21 cellular contexts compared by ENCODE assay signal in genomic region chr20:50909413-50909812, GRCh38. TPM values are rescaled to one million over a fixed set of nuclear protein-coding genes. Genes with fewer than 3 reads are reported as not detected.
DNase-seq lines count a peak whose midpoint lies in the region; ATAC-seq and TF ChIP-seq lines count a peak whose summit lies in the region.
"Had no signal": no experiment of that assay in that cellular context is flagged by ENCODE, and none has a peak within 500 bp of the region (broad histone marks: within the 10 kb centered on the region; RNA-seq: fewer than 3 reads in every experiment).

No MANE protein-coding gene starts in this region.

- ATAC-seq in stimulated activated naive CD8-positive, alpha-beta T cell treated with anti-CD3 and anti-CD28 coated beads, Interleukin-15, amount 100 ng/mL, for 72 hours: no peak
- ATAC-seq in naive B cell (ENCODE audit: low read depth in 2 of 2): no peak
- ATAC-seq in HG02970 (IDR thresholded peaks at IDR 0.05; ENCODE audit: low FRiP score, unreplicated experiment): no peak
- ATAC-seq: foreskin keratinocyte; left lung; stimulated activated memory B cell treated with anti-CD40 and anti-IgM and Interleukin-4, amounts not matched to agents 10 μg/mL and 1 μg/mL and 100 μg/mL, for 72 hours had no signal

- H2BK15ac ChIP-seq in H9 (ENCODE audit: low read depth, low read length): no peak overlapping the region

- no peaks in the 10 kb centered on the region for H3K27me3 Mint-ChIP-seq in stimulated activated naive CD8-positive, alpha-beta T cell treated with anti-CD3 and anti-CD28 coated beads, Interleukin-15, Interleukin-2, amounts not matched to agents 100 ng/mL and 50 ng/mL, for 24 hours
- no peaks in the 10 kb centered on the region for H3K27me3 Mint-ChIP-seq in stimulated activated naive CD8-positive, alpha-beta T cell treated with anti-CD3 and anti-CD28 coated beads, Interleukin-15, amount 100 ng/mL, for 72 hours
- H3K27me3 Mint-ChIP-seq in naive B cell (no peaks in the 10 kb centered on the region), H9 (ENCODE audit: low read depth) (no peaks in the 10 kb centered on the region)
- H3K27me3 Mint-ChIP-seq: stimulated activated memory B cell treated with anti-CD40 and anti-IgM and Interleukin-4, amounts not matched to agents 10 μg/mL and 1 μg/mL and 100 μg/mL, for 72 hours had no signal

- H3K79me1 ChIP-seq in H9 (ENCODE audit: insufficient read depth, low read depth, low read length, poor library complexity, severe bottlenecking): no peaks in the 10 kb centered on the region

- H4K5ac ChIP-seq in H9 (ENCODE audit: insufficient read length, low read depth, low read length): no peak overlapping the region

- no peaks in the 10 kb centered on the region for H4K20me1 ChIP-seq in H9 (ENCODE audit: control insufficient read depth, insufficient read depth, insufficient read length)

- no peak overlapping the region for H4K8ac ChIP-seq in H9 (replicated peaks; ENCODE audit: insufficient read length, low read depth, low read length)

- H3K9ac ChIP-seq in SK-N-MC (ENCODE audit: insufficient read length): no peak overlapping the region
- no peak overlapping the region for H3K9ac ChIP-seq in H9 (ENCODE audit: extremely low read depth, insufficient read length, low read length)

- H3K23ac ChIP-seq in H9 (ENCODE audit: insufficient read length, low read depth, low read length): no peak overlapping the region

- H3K9me3 Mint-ChIP-seq in stimulated activated naive CD8-positive, alpha-beta T cell treated with anti-CD3 and anti-CD28 coated beads, Interleukin-15, Interleukin-2, amounts not matched to agents 100 ng/mL and 50 ng/mL, for 24 hours: no peaks in the 10 kb centered on the region
- H3K9me3 Mint-ChIP-seq in stimulated activated naive CD8-positive, alpha-beta T cell treated with anti-CD3 and anti-CD28 coated beads, Interleukin-15, amount 100 ng/mL, for 72 hours: no peaks in the 10 kb centered on the region
- H3K9me3 Mint-ChIP-seq in naive B cell: no peaks in the 10 kb centered on the region
- no peaks in the 10 kb centered on the region for H3K9me3 Mint-ChIP-seq in H9
- H3K9me3 Mint-ChIP-seq: stimulated activated memory B cell treated with anti-CD40 and anti-IgM and Interleukin-4, amounts not matched to agents 10 μg/mL and 1 μg/mL and 100 μg/mL, for 72 hours had no signal

- no peak overlapping the region for H3K4me2 ChIP-seq in H9 (ENCODE audit: insufficient read depth, insufficient read length, low read length)
- H3K4me2 ChIP-seq: hepatocyte had no signal

- no peak overlapping the region for H3T11ph ChIP-seq in H9 (ENCODE audit: low read length)

- H4K91ac ChIP-seq in H9 (ENCODE audit: insufficient read length, low read depth, low read length): no peak overlapping the region

- no peak overlapping the region for H3K4ac ChIP-seq in H9 (ENCODE audit: low read depth, low read length)

- no peaks in the 10 kb centered on the region for H3K27me3 ChIP-seq in H9 (ENCODE audit: insufficient read depth, low read length)
- H3K27me3 ChIP-seq: foreskin keratinocyte, hepatocyte, left lung had no signal

- WGBS in H9 (ENCODE audit: extremely low coverage, insufficient read length, low lambda C conversion rate): no CpG with 5 or more reads among the region's 3 CpGs

- no peak for DNase-seq in stimulated activated naive CD8-positive, alpha-beta T cell treated with anti-CD3 and anti-CD28 coated beads, Interleukin-15, amount 100 ng/mL, for 72 hours
- DNase-seq in SK-N-MC (ENCODE audit: low read depth, low spot score): no peak
- DNase-seq in naive B cell: no peak
- no peak for DNase-seq in coronary artery (ENCODE audit: low spot score)
- DNase-seq in H9: no peak
- DNase-seq: activated CD4-positive, alpha-beta T cell treated with anti-CD3 and anti-CD28 coated beads for 1 hour; aorta; central memory CD4-positive, alpha-beta T cell; COR-L47; DMS79 treated with DMSO at 0.1 percent for 48 hours; foreskin keratinocyte; left lung; NCI-H1092; NCI-H2029 treated with DMSO at 0.1 percent for 48 hours; NCI-H226; NCI-H774; Right ventricle myocardium superior had no signal

- H2BK20ac ChIP-seq in H9 (ENCODE audit: low read depth, low read length, poor library complexity, severe bottlenecking): no peak overlapping the region

- H2BK5ac ChIP-seq in H9 (ENCODE audit: insufficient read length, low read length): no peak overlapping the region

- H3K18ac ChIP-seq in H9 (ENCODE audit: insufficient read length, low read depth, low read length): no peak overlapping the region

- H3K36me3 ChIP-seq in SK-N-MC (ENCODE audit: insufficient read depth, low read length): peaks cover 46% of the 10 kb centered on the region

- H3K4me1 Mint-ChIP-seq in stimulated activated naive CD8-positive, alpha-beta T cell treated with anti-CD3 and anti-CD28 coated beads, Interleukin-15, Interleukin-2, amounts not matched to agents 100 ng/mL and 50 ng/mL, for 24 hours (ENCODE audit: low read depth): peaks cover 81% of the 10 kb centered on the region
- H3K4me1 Mint-ChIP-seq in stimulated activated naive CD8-positive, alpha-beta T cell treated with anti-CD3 and anti-CD28 coated beads, Interleukin-15, amount 100 ng/mL, for 72 hours: peaks cover 69% of the 10 kb centered on the region
- H3K4me1 Mint-ChIP-seq in naive B cell: peaks cover 38 to 74% (median 68%) of the 10 kb centered on the region in 3 donors
- peaks cover 44 to 46% of the 10 kb centered on the region in 2 experiments for H3K4me1 Mint-ChIP-seq in H9

- no peak overlapping the region for H3K14ac ChIP-seq in H9 (ENCODE audit: insufficient read depth, low read length)

- H3K27ac ChIP-seq in SK-N-MC (peak overlapping the region; percentile 94), coronary artery (no peak overlapping the region), H9 (ENCODE audit: insufficient read length, low read depth, low read length) (no peak overlapping the region)
- H3K27ac ChIP-seq: foreskin keratinocyte, hepatocyte, left lung had no signal

- H3K9me3 ChIP-seq in SK-N-MC (ENCODE audit: low read depth, low read length) (no peaks in the 10 kb centered on the region), H9 (ENCODE audit: control insufficient read depth, low read depth, low read length) (no peaks in the 10 kb centered on the region)
- H3K9me3 ChIP-seq: left lung had no signal

- H3K4me1 ChIP-seq in H9 (ENCODE audit: insufficient read depth, low read length): no peaks in the 10 kb centered on the region; the same call in 1 of the 2 replicates

- no peak overlapping the region for H3K4me3 Mint-ChIP-seq in stimulated activated naive CD8-positive, alpha-beta T cell treated with anti-CD3 and anti-CD28 coated beads, Interleukin-15, Interleukin-2, amounts not matched to agents 100 ng/mL and 50 ng/mL, for 24 hours
- H3K4me3 Mint-ChIP-seq in stimulated activated naive CD8-positive, alpha-beta T cell treated with anti-CD3 and anti-CD28 coated beads, Interleukin-15, amount 100 ng/mL, for 72 hours: no peak overlapping the region
- H3K4me3 Mint-ChIP-seq in naive B cell (no peak overlapping the region), H9 (no peak overlapping the region)
- H3K4me3 Mint-ChIP-seq: stimulated activated memory B cell treated with anti-CD40 and anti-IgM and Interleukin-4, amounts not matched to agents 10 μg/mL and 1 μg/mL and 100 μg/mL, for 72 hours had no signal

- no peak overlapping the region for H2AK5ac ChIP-seq in H9 (ENCODE audit: insufficient read length, low read length)

- no peaks in the 10 kb centered on the region for H3K23me2 ChIP-seq in H9 (ENCODE audit: insufficient read length, low read depth, low read length, poor library complexity, severe bottlenecking)

- H2BK120ac ChIP-seq in H9 (ENCODE audit: low read depth, low read length, poor library complexity, severe bottlenecking): no peak overlapping the region

- no peak overlapping the region for H2BK12ac ChIP-seq in H9 (ENCODE audit: insufficient read length, low read depth, low read length)

- TF ChIP-seq CTCF in coronary artery (IDR thresholded peaks at IDR 0.05) (no peak), H9 (conservative IDR thresholded peaks at IDR 0.05) (no peak)

- H3K4me3 ChIP-seq in SK-N-MC (no peak overlapping the region), coronary artery (no peak overlapping the region)
- H3K4me3 ChIP-seq: hepatocyte, left lung had no signal

- H3K36me3 Mint-ChIP-seq in stimulated activated naive CD8-positive, alpha-beta T cell treated with anti-CD3 and anti-CD28 coated beads, Interleukin-15, Interleukin-2, amounts not matched to agents 100 ng/mL and 50 ng/mL, for 24 hours (ENCODE audit: low read depth): peaks cover 48% of the 10 kb centered on the region
- no peaks in the 10 kb centered on the region for H3K36me3 Mint-ChIP-seq in naive B cell
- peaks cover 10 to 55% (median 47%) of the 10 kb centered on the region in 3 experiments; a peak in 6 of 7 replicates for H3K36me3 Mint-ChIP-seq in H9 (ENCODE audit: insufficient read depth in 1 of 3, low read depth in 3 of 3)

- H2AFZ ChIP-seq in H9 (ENCODE audit: low read length): no peak overlapping the region
- H2AFZ ChIP-seq: hepatocyte had no signal

- peak overlapping the region; percentile 71 for H3K27ac Mint-ChIP-seq in stimulated activated naive CD8-positive, alpha-beta T cell treated with anti-CD3 and anti-CD28 coated beads, Interleukin-15, Interleukin-2, amounts not matched to agents 100 ng/mL and 50 ng/mL, for 24 hours
- no peak overlapping the region for H3K27ac Mint-ChIP-seq in stimulated activated naive CD8-positive, alpha-beta T cell treated with anti-CD3 and anti-CD28 coated beads, Interleukin-15, amount 100 ng/mL, for 72 hours
- H3K27ac Mint-ChIP-seq in naive B cell (peak overlapping the region in 5 of 6 donors; percentile 13 to 75 (median 39)), H9 (peak overlapping the region in 1 of 3 experiments; percentile 6; a peak in 1 of 7 replicates)
- H3K27ac Mint-ChIP-seq: stimulated activated memory B cell treated with anti-CD40 and anti-IgM and Interleukin-4, amounts not matched to agents 10 μg/mL and 1 μg/mL and 100 μg/mL, for 72 hours had no signal

- peaks cover 68% of the 10 kb centered on the region; the same call in 1 of the 2 replicates for H3K79me2 ChIP-seq in H9 (ENCODE audit: insufficient read depth, low read length)

- H3K56ac ChIP-seq in H9 (ENCODE audit: insufficient read length, low read depth, low read length): no peak overlapping the region

RNA-seq across cellular contexts. Expression of gene ADNP, which starts 21.8 kb away (rescaled TPM):
- polyA plus RNA-seq in naive B cell (ENCODE audit: low read depth in 6 of 6): 10 to 100 TPM in 3 of 6 donors, 1 to 10 TPM in 3; 5.5 to 15.7 (median 9.5) TPM
- 143 and 144 TPM in 2 replicates for total RNA-seq in H9 (2021)

RNA-seq across cellular contexts. Expression of gene DPM1, which starts 48.9 kb away (rescaled TPM):
- 10 to 100 TPM; 57.0 to 86.2 (median 71.5) TPM for polyA plus RNA-seq in naive B cell (ENCODE audit: low read depth in 6 of 6)
- total RNA-seq in H9 (2021): 64.0 TPM in 2 replicates

RNA-seq across cellular contexts. Expression of gene MOCS3, which starts 49.2 kb away (rescaled TPM):
- polyA plus RNA-seq in naive B cell (ENCODE audit: low read depth in 6 of 6): 1 to 10 TPM; 3.8 to 5.0 (median 4.1) TPM
- total RNA-seq in H9 (2021): 8.8 and 9.0 TPM in 2 replicates

Comparison
In these comparisons a context has a peak if more than half of its experiments do, and no peak if none do; other contexts are left out.
1. H3K27ac Mint-ChIP-seq: peak in stimulated activated naive CD8-positive, alpha-beta T cell treated with anti-CD3 and anti-CD28 coated beads, Interleukin-15, Interleukin-2, amounts not matched to agents 100 ng/mL and 50 ng/mL, for 24 hours (single experiment) and naive B cell (5 of 6); none in stimulated activated naive CD8-positive, alpha-beta T cell treated with anti-CD3 and anti-CD28 coated beads, Interleukin-15, amount 100 ng/mL, for 72 hours (0 of 2).